25 cellular contexts compared by ENCODE assay signal in the genomic region with DNA sequence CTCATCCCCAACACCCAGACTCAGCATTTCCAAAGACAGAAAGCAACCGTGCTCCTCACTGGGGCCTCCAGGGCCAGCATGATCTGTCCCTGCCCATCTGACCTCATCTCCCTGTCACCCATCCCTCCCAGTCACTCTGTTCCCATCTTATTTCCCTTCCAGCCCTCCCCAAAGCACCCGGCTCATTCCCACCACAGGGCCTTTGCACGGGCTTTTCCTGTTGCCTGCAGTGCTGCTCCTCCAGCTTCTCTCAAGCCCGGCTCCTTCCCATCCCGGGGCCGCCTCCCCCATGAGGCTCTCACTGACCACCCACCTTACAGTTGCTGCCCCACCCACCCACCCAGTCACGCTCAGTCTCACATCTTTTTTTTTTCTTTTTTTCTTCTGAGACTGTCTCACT.
"Had no signal": no experiment of that assay in that cellular context is flagged by ENCODE, and none has a peak within 500 bp of the region (broad histone marks: within the 10 kb centered on the region; RNA-seq: fewer than 3 reads in every experiment).

No MANE protein-coding gene starts in this region.

- H3K27me3 ChIP-seq: adrenal gland, breast epithelium, gastrocnemius medialis had no signal

- H3K27ac ChIP-seq: adrenal gland, breast epithelium, prostate gland, SK-N-MC, skin epidermis had no signal

- H3K4me1 ChIP-seq: breast epithelium, prostate gland had no signal

- H3K4me3 ChIP-seq: adrenal gland, breast epithelium, gastrocnemius medialis, lung, prostate gland, SK-N-MC, skin epidermis had no signal

- DNase-seq: activated CD4-positive, alpha-beta T cell treated with anti-CD3 and anti-CD28 coated beads, Interleukin-2, amount 50 U/mL, for 1 hour; activated CD8-positive, alpha-beta memory T cell treated with anti-CD3 and anti-CD28 coated beads, Interleukin-2, amount 50 U/mL, for 4 hours; activated effector memory CD4-positive, alpha-beta T cell treated with anti-CD3 and anti-CD28 coated beads, Interleukin-2, amount 50 U/mL, for 16 hours; activated T-cell treated with anti-CD3 and anti-CD28 coated beads, Interleukin-2, amount 50 U/mL, for 48 hours; adrenal gland; cerebellar nuclear complex; effector CD4-positive, alpha-beta T cell; gastrocnemius medialis; nephron progenitor cell; stimulated activated CD4-positive, alpha-beta T cell treated with anti-CD3 and anti-CD28 coated beads, Interleukin-15, amount 100 ng/mL, for 24 hours; stimulated activated CD4-positive, alpha-beta T cell treated with anti-CD3 and anti-CD28 coated beads, Interleukin-2, amount 100 ng/mL, for 48 hours; stimulated activated naive CD8-positive, alpha-beta T cell treated with anti-CD3 and anti-CD28 coated beads, Interleukin-15, amount 100 ng/mL, for 72 hours; T-helper 1 cell; T1000; trophoblast cell had no signal

- H3K36me3 ChIP-seq: adrenal gland, breast epithelium, gastrocnemius medialis, prostate gland had no signal

- H3K27ac Mint-ChIP-seq: activated naive CD4-positive, alpha-beta T cell treated with anti-CD3 and anti-CD28 coated beads, Interleukin-2, amount 50 U/mL, for 72 hours; mesothelial cell of epicardium; nephron progenitor cell had no signal

- H3K27me3 Mint-ChIP-seq: stimulated activated naive CD8-positive, alpha-beta T cell treated with anti-CD3 and anti-CD28 coated beads, Interleukin-15, amount 100 ng/mL, for 72 hours had no signal

- ATAC-seq: activated CD4-positive, CD25-positive, alpha-beta regulatory T cell treated with anti-CD3 and anti-CD28 coated beads, Interleukin-2, amount 50 U/mL, for 24 hours; activated naive CD4-positive, alpha-beta T cell treated with anti-CD3 and anti-CD28 coated beads, Interleukin-2, amount 50 U/mL, for 72 hours; esophagus mucosa; gastrocnemius medialis; right cardiac atrium; stimulated activated naive CD8-positive, alpha-beta T cell treated with anti-CD3 and anti-CD28 coated beads, Interleukin-15, amount 100 ng/mL, for 72 hours had no signal

- H3K4me3 Mint-ChIP-seq: mesothelial cell of epicardium; nephron progenitor cell; stimulated activated naive CD8-positive, alpha-beta T cell treated with anti-CD3 and anti-CD28 coated beads, Interleukin-15, amount 100 ng/mL, for 72 hours had no signal

- H3K9me3 ChIP-seq: adrenal gland, breast epithelium, gastrocnemius medialis, prostate gland had no signal

- H3K36me3 Mint-ChIP-seq: activated naive CD4-positive, alpha-beta T cell treated with anti-CD3 and anti-CD28 coated beads, Interleukin-2, amount 50 U/mL, for 72 hours; mesothelial cell of epicardium had no signal

- H3K9me3 Mint-ChIP-seq: activated naive CD4-positive, alpha-beta T cell treated with anti-CD3 and anti-CD28 coated beads, Interleukin-2, amount 50 U/mL, for 72 hours; mesothelial cell of epicardium; nephron progenitor cell; stimulated activated naive CD8-positive, alpha-beta T cell treated with anti-CD3 and anti-CD28 coated beads, Interleukin-15, amount 100 ng/mL, for 72 hours had no signal
